In genomic region chr12:56152132-56152755, GRCh38 we compare ENCODE assay signal across 1 cellular context.
TF ChIP-seq lines count a peak whose summit lies in the region.

Gene MYL6B (plus strand): TSS chr12:56152587. CDS start chr12:56153919, 1,332 bp downstream.

TF ChIP-seq in K562, 482 proteins besides CTCF, POLR2A, EP300 and RAD21 (continued from another document and continues in another):
- TF ChIP-seq HMG20B (CRISPR knock-in tag; IDR thresholded peaks at IDR 0.05) (no peak), ZNF143 (CRISPR knock-in tag; IDR thresholded peaks at IDR 0.05) (peak; percentile 91), TOE1 (IDR thresholded peaks at IDR 0.05; ENCODE audit: borderline replicate concordance) (peak; percentile 88), TOE1 (CRISPR knock-in tag; IDR thresholded peaks at IDR 0.05; ENCODE audit: borderline replicate concordance, low read depth) (no peak), MECOM (CRISPR knock-in tag; IDR thresholded peaks at IDR 0.05) (no peak), SMC3 (conservative IDR thresholded peaks at IDR 0.05; ENCODE audit: insufficient read depth, low read depth, low read length) (no peak), POLR3G (IDR thresholded peaks at IDR 0.05; ENCODE audit: extremely low read depth, insufficient read length, insufficient replicate concordance) (no peak), PHB (CRISPR knock-in tag; IDR thresholded peaks at IDR 0.05) (no peak), TAF1 (IDR thresholded peaks at IDR 0.05; ENCODE audit: control insufficient read depth, extremely low read depth, insufficient read depth, low read length, severe bottlenecking) (peak; percentile 62), RB1 (IDR thresholded peaks at IDR 0.05; ENCODE audit: low read depth) (peak; percentile 71), FOXP1 (CRISPR knock-in tag; IDR thresholded peaks at IDR 0.05) (0 out of 2 replicates have a peak, but pooled peaks have one; percentile 26), ZBTB11 (CRISPR knock-in tag; IDR thresholded peaks at IDR 0.05) (peak in 1 of 3 experiments; percentile 65; a peak in 2 of 6 replicates), CBX1 (IDR thresholded peaks at IDR 0.05; ENCODE audit: low read depth) (no peak), HDAC8 (tag; IDR thresholded peaks at IDR 0.05) (no peak), YY1 (IDR thresholded peaks at IDR 0.05; ENCODE audit: borderline replicate concordance in 1 of 3, control insufficient read depth in 1 of 3, extremely low read depth in 1 of 3, insufficient read depth in 3 of 3, insufficient read length in 1 of 3, insufficient replicate concordance in 2 of 3, low read depth in 1 of 3, low read length in 2 of 3) (peak; percentile 47 to 94 (median 88)), KLF13 (tag; IDR thresholded peaks at IDR 0.05; ENCODE audit: borderline replicate concordance, low read depth) (peak; percentile 74; the same call in 1 of the 2 replicates), EP400 (IDR thresholded peaks at IDR 0.05) (peak; percentile 89), ZNF41 (CRISPR knock-in tag; conservative IDR thresholded peaks at IDR 0.05) (no peak; the same call in 1 of the 2 replicates), SIN3A (IDR thresholded peaks at IDR 0.05; ENCODE audit: borderline replicate concordance in 2 of 2, control insufficient read depth in 1 of 2, low read depth in 2 of 2, low read length in 2 of 2) (peak in 1 of 2 experiments; percentile 13; a peak in 2 of 4 replicates), SUPT5H (IDR thresholded peaks at IDR 0.05) (peak; percentile 79), GTF3C2 (IDR thresholded peaks at IDR 0.05; ENCODE audit: borderline replicate concordance, extremely low read depth, insufficient read length) (no peak), ETV1 (tag; conservative IDR thresholded peaks at IDR 0.05; ENCODE audit: low read depth) (peak; percentile 94), NELFE (IDR thresholded peaks at IDR 0.05; ENCODE audit: insufficient read depth, insufficient read length) (no peak), DIDO1 (tag; IDR thresholded peaks at IDR 0.05; ENCODE audit: low read depth) (no peak), ZNF639 (CRISPR knock-in tag; conservative IDR thresholded peaks at IDR 0.05 in 1 of 2, IDR thresholded peaks at IDR 0.05 in 1 of 2) (peak in 1 of 2 experiments; percentile 80; a peak in 2 of 4 replicates), XRCC4 (IDR thresholded peaks at IDR 0.05; ENCODE audit: extremely low read depth, insufficient read depth, insufficient read length) (no peak), MTA3 (IDR thresholded peaks at IDR 0.05; ENCODE audit: borderline replicate concordance) (no peak), ZBTB33 (CRISPR knock-in tag; IDR thresholded peaks at IDR 0.05) (no peak), MEIS2 (IDR thresholded peaks at IDR 0.05; ENCODE audit: partially characterized antibody) (no peak), CBX5 (IDR thresholded peaks at IDR 0.05; ENCODE audit: borderline replicate concordance, low read depth) (no peak), GTF2F1 (IDR thresholded peaks at IDR 0.05; ENCODE audit: low read depth, low read length) (no peak), DDX20 (tag; IDR thresholded peaks at IDR 0.05; ENCODE audit: low read depth) (no peak), NR2C1 (IDR thresholded peaks at IDR 0.05) (peak; percentile 90), NR2C1 (tag; IDR thresholded peaks at IDR 0.05) (peak; percentile 92), HDAC2 (IDR thresholded peaks at IDR 0.05) (0 out of 2 replicates have a peak, but pooled peaks have one; percentile 12), ZNF197 (CRISPR knock-in tag; IDR thresholded peaks at IDR 0.05; ENCODE audit: low read depth) (no peak), ZBTB7A (IDR thresholded peaks at IDR 0.05; ENCODE audit: borderline replicate concordance, control insufficient read depth, low read depth, low read length) (peak; percentile 98), SAFB (IDR thresholded peaks at IDR 0.05; ENCODE audit: borderline replicate concordance, low read depth, low read length) (no peak), ZNF175 (CRISPR knock-in tag; IDR thresholded peaks at IDR 0.05; ENCODE audit: low read depth) (peak; percentile 52; the same call in 1 of the 2 replicates), CCNT2 (IDR thresholded peaks at IDR 0.05; ENCODE audit: borderline replicate concordance, extremely low read depth, insufficient read length, low read depth, low read length) (peak; percentile 76), MTF1 (CRISPR knock-in tag; IDR thresholded peaks at IDR 0.05; ENCODE audit: borderline replicate concordance) (no peak), ATF7 (IDR thresholded peaks at IDR 0.05) (peak; percentile 66), TBP (optimal IDR thresholded peaks at IDR 0.05; ENCODE audit: low read depth, low read length) (peak; percentile 84), RAD51 (IDR thresholded peaks at IDR 0.05; ENCODE audit: borderline replicate concordance, low read depth) (no peak), NFIX (CRISPR knock-in tag; IDR thresholded peaks at IDR 0.05; ENCODE audit: low read depth) (no peak), NEUROD1 (IDR thresholded peaks at IDR 0.05; ENCODE audit: borderline replicate concordance, low read depth, low read length, partially characterized antibody) (peak; percentile 39)
- TF ChIP-seq, protein P1, sequence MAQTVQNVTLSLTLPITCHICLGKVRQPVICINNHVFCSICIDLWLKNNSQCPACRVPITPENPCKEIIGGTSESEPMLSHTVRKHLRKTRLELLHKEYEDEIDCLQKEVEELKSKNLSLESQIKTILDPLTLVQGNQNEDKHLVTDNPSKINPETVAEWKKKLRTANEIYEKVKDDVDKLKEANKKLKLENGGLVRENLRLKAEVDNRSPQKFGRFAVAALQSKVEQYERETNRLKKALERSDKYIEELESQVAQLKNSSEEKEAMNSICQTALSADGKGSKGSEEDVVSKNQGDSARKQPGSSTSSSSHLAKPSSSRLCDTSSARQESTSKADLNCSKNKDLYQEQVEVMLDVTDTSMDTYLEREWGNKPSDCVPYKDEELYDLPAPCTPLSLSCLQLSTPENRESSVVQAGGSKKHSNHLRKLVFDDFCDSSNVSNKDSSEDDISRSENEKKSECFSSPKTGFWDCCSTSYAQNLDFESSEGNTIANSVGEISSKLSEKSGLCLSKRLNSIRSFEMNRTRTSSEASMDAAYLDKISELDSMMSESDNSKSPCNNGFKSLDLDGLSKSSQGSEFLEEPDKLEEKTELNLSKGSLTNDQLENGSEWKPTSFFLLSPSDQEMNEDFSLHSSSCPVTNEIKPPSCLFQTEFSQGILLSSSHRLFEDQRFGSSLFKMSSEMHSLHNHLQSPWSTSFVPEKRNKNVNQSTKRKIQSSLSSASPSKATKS (CRISPR knock-in tag; IDR thresholded peaks at IDR 0.05), result no peak
- TF ChIP-seq, protein P2, sequence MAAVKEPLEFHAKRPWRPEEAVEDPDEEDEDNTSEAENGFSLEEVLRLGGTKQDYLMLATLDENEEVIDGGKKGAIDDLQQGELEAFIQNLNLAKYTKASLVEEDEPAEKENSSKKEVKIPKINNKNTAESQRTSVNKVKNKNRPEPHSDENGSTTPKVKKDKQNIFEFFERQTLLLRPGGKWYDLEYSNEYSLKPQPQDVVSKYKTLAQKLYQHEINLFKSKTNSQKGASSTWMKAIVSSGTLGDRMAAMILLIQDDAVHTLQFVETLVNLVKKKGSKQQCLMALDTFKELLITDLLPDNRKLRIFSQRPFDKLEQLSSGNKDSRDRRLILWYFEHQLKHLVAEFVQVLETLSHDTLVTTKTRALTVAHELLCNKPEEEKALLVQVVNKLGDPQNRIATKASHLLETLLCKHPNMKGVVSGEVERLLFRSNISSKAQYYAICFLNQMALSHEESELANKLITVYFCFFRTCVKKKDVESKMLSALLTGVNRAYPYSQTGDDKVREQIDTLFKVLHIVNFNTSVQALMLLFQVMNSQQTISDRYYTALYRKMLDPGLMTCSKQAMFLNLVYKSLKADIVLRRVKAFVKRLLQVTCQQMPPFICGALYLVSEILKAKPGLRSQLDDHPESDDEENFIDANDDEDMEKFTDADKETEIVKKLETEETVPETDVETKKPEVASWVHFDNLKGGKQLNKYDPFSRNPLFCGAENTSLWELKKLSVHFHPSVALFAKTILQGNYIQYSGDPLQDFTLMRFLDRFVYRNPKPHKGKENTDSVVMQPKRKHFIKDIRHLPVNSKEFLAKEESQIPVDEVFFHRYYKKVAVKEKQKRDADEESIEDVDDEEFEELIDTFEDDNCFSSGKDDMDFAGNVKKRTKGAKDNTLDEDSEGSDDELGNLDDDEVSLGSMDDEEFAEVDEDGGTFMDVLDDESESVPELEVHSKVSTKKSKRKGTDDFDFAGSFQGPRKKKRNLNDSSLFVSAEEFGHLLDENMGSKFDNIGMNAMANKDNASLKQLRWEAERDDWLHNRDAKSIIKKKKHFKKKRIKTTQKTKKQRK (IDR thresholded peaks at IDR 0.05; ENCODE audit: borderline replicate concordance, low read depth, low read length), result no peak
- TF ChIP-seq, protein P3, sequence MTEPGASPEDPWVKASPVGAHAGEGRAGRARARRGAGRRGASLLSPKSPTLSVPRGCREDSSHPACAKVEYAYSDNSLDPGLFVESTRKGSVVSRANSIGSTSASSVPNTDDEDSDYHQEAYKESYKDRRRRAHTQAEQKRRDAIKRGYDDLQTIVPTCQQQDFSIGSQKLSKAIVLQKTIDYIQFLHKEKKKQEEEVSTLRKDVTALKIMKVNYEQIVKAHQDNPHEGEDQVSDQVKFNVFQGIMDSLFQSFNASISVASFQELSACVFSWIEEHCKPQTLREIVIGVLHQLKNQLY (CRISPR knock-in tag; conservative IDR thresholded peaks at IDR 0.05), result no peak
